In genomic region chr9:546797-547223, GRCh38 we compare ENCODE assay signal across 8 cellular contexts. TPM values are rescaled to one million over a fixed set of nuclear protein-coding genes. Genes with fewer than 3 reads are reported as not detected.
DNase-seq lines count a peak whose midpoint lies in the region; TF ChIP-seq lines count a peak whose summit lies in the region.
"Had no signal": no experiment of that assay in that cellular context is flagged by ENCODE, and none has a peak within 500 bp of the region (broad histone marks: within the 10 kb centered on the region; RNA-seq: fewer than 3 reads in every experiment).

No MANE protein-coding gene starts in this region.

- no peak overlapping the region for H3K4me3 Mint-ChIP-seq in activated T-cell treated with anti-CD3 and anti-CD28 coated beads, Interleukin-2, amount 50 U/mL, for 24 hours
- H3K4me3 Mint-ChIP-seq: central memory CD8-positive, alpha-beta T cell had no signal

- no peak overlapping the region for H3K27ac Mint-ChIP-seq in activated T-cell treated with anti-CD3 and anti-CD28 coated beads, Interleukin-2, amount 50 U/mL, for 24 hours

- H3K27me3 Mint-ChIP-seq in activated T-cell treated with anti-CD3 and anti-CD28 coated beads, Interleukin-2, amount 50 U/mL, for 24 hours, result peaks cover 6% of the 10 kb centered on the region

- H3K27ac ChIP-seq in temporal lobe (ENCODE audit: low read depth, low read length), result peak overlapping the region; percentile 74

- no peaks in the 10 kb centered on the region for H3K4me1 Mint-ChIP-seq in activated T-cell treated with anti-CD3 and anti-CD28 coated beads, Interleukin-2, amount 50 U/mL, for 24 hours (ENCODE audit: low read depth)
- H3K4me1 Mint-ChIP-seq: central memory CD8-positive, alpha-beta T cell had no signal

- H3K36me3 Mint-ChIP-seq in activated T-cell treated with anti-CD3 and anti-CD28 coated beads, Interleukin-2, amount 50 U/mL, for 24 hours (ENCODE audit: low read depth), result no peaks in the 10 kb centered on the region

- TF ChIP-seq CTCF in LNCAP (IDR thresholded peaks at IDR 0.05), result peak; percentile 57

- DNase-seq in amygdala (lab: John Stamatoyannopoulos, UW) (peak in 31 of 56 donors; percentile 4 to 69 (median 29)), iPS-NIHi11 (ENCODE audit: low spot score) (peak; percentile 24), ecto neural progenitor cell (ENCODE audit: low spot score) (no peak), cerebellar nuclear complex (lab: John Stamatoyannopoulos, UW) (no peak)
- no peak for DNase-seq in activated T-cell treated with anti-CD3 and anti-CD28 coated beads, Interleukin-2, amount 50 U/mL, for 24 hours

- H3K9me3 Mint-ChIP-seq in activated T-cell treated with anti-CD3 and anti-CD28 coated beads, Interleukin-2, amount 50 U/mL, for 24 hours, result no peaks in the 10 kb centered on the region
- H3K9me3 Mint-ChIP-seq: central memory CD8-positive, alpha-beta T cell had no signal

RNA-seq across cellular contexts. Expression of gene KANK1, which starts 42.3 kb away (rescaled TPM):
- total RNA-seq in temporal lobe, result 5.9 TPM

Comparison
In these comparisons a context has a peak if more than half of its experiments do, and no peak if none do; other contexts are left out.
1. DNase-seq: peak in amygdala (31 of 56) and iPS-NIHi11 (single experiment); none in ecto neural progenitor cell (single experiment), activated T-cell treated with anti-CD3 and anti-CD28 coated beads, Interleukin-2, amount 50 U/mL, for 24 hours (single experiment) and cerebellar nuclear complex (0 of 2).